ENCODE assay signal across 11 cellular contexts in genomic region chr16:27230562-27230991, GRCh38. TPM values are rescaled to one million over a fixed set of nuclear protein-coding genes. Genes with fewer than 3 reads are reported as not detected.
DNase-seq lines count a peak whose midpoint lies in the region; ATAC-seq and TF ChIP-seq lines count a peak whose summit lies in the region.
"Had no signal": no experiment of that assay in that cellular context is flagged by ENCODE, and none has a peak within 500 bp of the region (broad histone marks: within the 10 kb centered on the region; RNA-seq: fewer than 3 reads in every experiment).

No MANE protein-coding gene starts in this region.

- peak; percentile 22 for TF ChIP-seq CTCF in parathyroid adenoma (IDR thresholded peaks at IDR 0.05)
- no peak for TF ChIP-seq CTCF in smooth muscle cell (IDR thresholded peaks at IDR 0.05; ENCODE audit: borderline replicate concordance, insufficient read depth, poor library complexity, severe bottlenecking)

- H3K9me3 ChIP-seq in BLaER1 (no peaks in the 10 kb centered on the region), parathyroid adenoma (ENCODE audit: control insufficient read depth, low read length) (no peaks in the 10 kb centered on the region), smooth muscle cell (replicated peaks; ENCODE audit: low read depth) (no peaks in the 10 kb centered on the region)
- H3K9me3 ChIP-seq: BE2C had no signal

- no peaks in the 10 kb centered on the region for H3K79me2 ChIP-seq in parathyroid adenoma
- no peaks in the 10 kb centered on the region for H3K79me2 ChIP-seq in smooth muscle cell (ENCODE audit: low read depth)

- no peaks in the 10 kb centered on the region for H3F3A ChIP-seq in smooth muscle cell (ENCODE audit: low read depth)

- H3K36me3 ChIP-seq in BLaER1 (no peaks in the 10 kb centered on the region), parathyroid adenoma (ENCODE audit: control insufficient read depth, insufficient read depth, low read length) (no peaks in the 10 kb centered on the region), smooth muscle cell (ENCODE audit: low read depth) (no peaks in the 10 kb centered on the region)
- H3K36me3 ChIP-seq: BE2C had no signal

- H2AFZ ChIP-seq in parathyroid adenoma = no peak overlapping the region
- no peak overlapping the region for H2AFZ ChIP-seq in smooth muscle cell (ENCODE audit: low read depth)

- H3K4me1 ChIP-seq in BLaER1 = peaks cover 98% of the 10 kb centered on the region
- H3K4me1 ChIP-seq in parathyroid adenoma = peaks cover 10% of the 10 kb centered on the region
- H3K4me1 ChIP-seq in smooth muscle cell (ENCODE audit: low read depth) = no peaks in the 10 kb centered on the region

- peak overlapping the region; percentile 86 for H3K27ac ChIP-seq in BLaER1
- H3K27ac ChIP-seq in parathyroid adenoma = no peak overlapping the region
- H3K27ac ChIP-seq in smooth muscle cell (ENCODE audit: low read depth) = no peak overlapping the region

- H3K4me3 ChIP-seq in BLaER1 = no peak overlapping the region
- H3K4me3 ChIP-seq in parathyroid adenoma (ENCODE audit: low read depth, low read length) = no peak overlapping the region
- H3K4me3 ChIP-seq in smooth muscle cell = no peak overlapping the region

- DNase-seq in SW480 (ENCODE audit: low spot score) (peak; percentile 53), activated T-helper 1 cell treated with Interleukin-2 at 50 U/mL for 16 hours (ENCODE audit: low read depth) (peak; percentile 69), smooth muscle cell (lab: John Stamatoyannopoulos, UW; ENCODE audit: unreplicated experiment) (no peak), NCI-H1436 treated with DMSO at 0.1 percent for 48 hours (lab: John Stamatoyannopoulos, UW) (no peak), NCI-H146 treated with DMSO at 0.1 percent for 48 hours (lab: John Stamatoyannopoulos, UW; ENCODE audit: unreplicated experiment) (no peak)
- DNase-seq: BE2C, caudate nucleus, NCI-H187 treated with DMSO at 0.1 percent for 48 hours had no signal

- 95% methylated on average over 16 of the region's 16 CpGs for WGBS in smooth muscle cell (ENCODE audit: low lambda C conversion rate)

- no peaks in the 10 kb centered on the region for H3K27me3 ChIP-seq in BLaER1
- no peaks in the 10 kb centered on the region for H3K27me3 ChIP-seq in parathyroid adenoma (ENCODE audit: control insufficient read depth, insufficient read depth, low read length)
- no peaks in the 10 kb centered on the region for H3K27me3 ChIP-seq in smooth muscle cell (ENCODE audit: low read depth)
- H3K27me3 ChIP-seq: BE2C had no signal

- H3K9ac ChIP-seq in BLaER1 (peak overlapping the region; percentile 76), parathyroid adenoma (no peak overlapping the region), smooth muscle cell (ENCODE audit: low read depth) (no peak overlapping the region)

- H3K4me2 ChIP-seq in BLaER1 (peak overlapping the region; percentile 89), parathyroid adenoma (ENCODE audit: low read length) (peak overlapping the region; percentile 47), smooth muscle cell (no peak overlapping the region)

- no peaks in the 10 kb centered on the region for H4K20me1 ChIP-seq in BLaER1
- no peaks in the 10 kb centered on the region for H4K20me1 ChIP-seq in smooth muscle cell (ENCODE audit: low read depth)

- ATAC-seq in HG03378 (IDR thresholded peaks at IDR 0.05; ENCODE audit: unreplicated experiment) = no peak

RNA-seq across cellular contexts. Expression of gene KDM8, which starts 27.3 kb away (rescaled TPM):
- 0.81 and 2.6 TPM in 2 replicates for total RNA-seq in smooth muscle cell
- polyA plus RNA-seq in smooth muscle cell = 3.1 and 3.5 TPM in 2 replicates

RNA-seq across cellular contexts. Expression of gene NSMCE1, which starts 38.0 kb away (rescaled TPM):
- 35.7 and 36.9 TPM in 2 replicates for total RNA-seq in smooth muscle cell
- polyA plus RNA-seq in smooth muscle cell = 59.1 and 61.2 TPM in 2 replicates

Comparison
In these comparisons a context has a peak if more than half of its experiments do, and no peak if none do; other contexts are left out.
1. DNase-seq: peak in SW480 (single experiment) and activated T-helper 1 cell treated with Interleukin-2 at 50 U/mL for 16 hours (single experiment); none in smooth muscle cell (single experiment), NCI-H1436 treated with DMSO at 0.1 percent for 48 hours (single experiment) and NCI-H146 treated with DMSO at 0.1 percent for 48 hours (single experiment).